20 cellular contexts compared by ENCODE assay signal in the genomic region with DNA sequence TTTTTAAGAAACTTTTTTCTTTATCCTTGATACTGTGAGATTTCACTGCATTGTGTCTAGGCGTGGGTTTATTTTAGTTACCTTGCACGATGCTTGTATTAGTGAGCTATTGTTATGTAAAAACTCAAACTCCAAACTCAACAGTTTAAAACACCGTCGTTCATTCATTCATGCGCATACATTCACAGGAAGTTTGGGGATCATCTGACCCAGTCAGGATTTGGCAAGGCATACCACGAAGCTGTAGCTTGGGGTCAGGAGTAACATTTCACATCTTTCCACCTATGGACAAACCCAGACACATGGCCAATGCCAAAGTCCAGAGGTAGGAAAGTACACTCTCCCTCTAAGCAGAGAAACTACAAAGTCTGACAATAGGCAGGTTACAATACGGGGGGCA.
"Had no signal": no experiment of that assay in that cellular context is flagged by ENCODE, and none has a peak within 500 bp of the region (broad histone marks: within the 10 kb centered on the region; RNA-seq: fewer than 3 reads in every experiment).

No MANE protein-coding gene starts in this region.

- H3K36me3 ChIP-seq: esophagus squamous epithelium, gastroesophageal sphincter, left ventricle myocardium inferior, neutrophil, sigmoid colon, tibial nerve had no signal

- H3K9me3 ChIP-seq: esophagus squamous epithelium, gastroesophageal sphincter, left ventricle myocardium inferior, neutrophil, sigmoid colon, testis, tibial nerve had no signal

- H3K27ac Mint-ChIP-seq: effector memory CD8-positive, alpha-beta T cell; naive thymus-derived CD4-positive, alpha-beta T cell; nephron progenitor cell; stimulated activated naive B cell treated with anti-CD40 and anti-IgM and Interleukin-4, amounts not matched to agents 10 μg/mL and 1 μg/mL and 100 μg/mL, for 72 hours had no signal

- H3K36me3 Mint-ChIP-seq: naive thymus-derived CD4-positive, alpha-beta T cell; stimulated activated naive B cell treated with anti-CD40 and anti-IgM and Interleukin-4, amounts not matched to agents 10 μg/mL and 1 μg/mL and 100 μg/mL, for 72 hours had no signal

- H3K27ac ChIP-seq: esophagus squamous epithelium, gastroesophageal sphincter, left ventricle myocardium inferior, neutrophil, sigmoid colon, skin epidermis, testis, tibial nerve had no signal

- H3K4me3 Mint-ChIP-seq: effector memory CD8-positive, alpha-beta T cell; naive thymus-derived CD4-positive, alpha-beta T cell; nephron progenitor cell; stimulated activated naive B cell treated with anti-CD40 and anti-IgM and Interleukin-4, amounts not matched to agents 10 μg/mL and 1 μg/mL and 100 μg/mL, for 72 hours; stimulated activated naive CD8-positive, alpha-beta T cell treated with anti-CD3 and anti-CD28 coated beads, Interleukin-15, amount 100 ng/mL, for 72 hours had no signal

- ATAC-seq: effector memory CD8-positive, alpha-beta T cell; gastroesophageal sphincter; left cardiac atrium; naive thymus-derived CD4-positive, alpha-beta T cell; stimulated activated naive B cell treated with anti-CD40 and anti-IgM and Interleukin-4, amounts not matched to agents 10 μg/mL and 1 μg/mL and 100 μg/mL, for 72 hours; stimulated activated naive CD8-positive, alpha-beta T cell treated with anti-CD3 and anti-CD28 coated beads, Interleukin-15, amount 100 ng/mL, for 72 hours had no signal

- H3K9me3 Mint-ChIP-seq: nephron progenitor cell had no signal

- H3K27me3 Mint-ChIP-seq: effector memory CD8-positive, alpha-beta T cell; naive thymus-derived CD4-positive, alpha-beta T cell; stimulated activated naive B cell treated with anti-CD40 and anti-IgM and Interleukin-4, amounts not matched to agents 10 μg/mL and 1 μg/mL and 100 μg/mL, for 72 hours; stimulated activated naive CD8-positive, alpha-beta T cell treated with anti-CD3 and anti-CD28 coated beads, Interleukin-15, amount 100 ng/mL, for 72 hours had no signal

- H3K4me3 ChIP-seq: esophagus squamous epithelium, gastroesophageal sphincter, left ventricle myocardium inferior, lung, sigmoid colon, skin epidermis, testis, tibial nerve had no signal

- DNase-seq: effector memory CD8-positive, alpha-beta T cell; esophagus squamous epithelium; foreskin fibroblast; kidney; left cardiac atrium; left ventricle myocardium inferior; mesenchymal stem cell; naive thymus-derived CD4-positive, alpha-beta T cell; nephron progenitor cell; sigmoid colon; stimulated activated CD4-positive, alpha-beta T cell treated with anti-CD3 and anti-CD28 coated beads, Interleukin-2, amount 100 ng/mL, for 24 hours; stimulated activated CD4-positive, alpha-beta T cell treated with anti-CD3 and anti-CD28 coated beads, Interleukin-4, amount 100 ng/mL, for 4 hours; stimulated activated naive B cell treated with anti-CD40 and anti-IgM and Interleukin-4, amounts not matched to agents 10 μg/mL and 1 μg/mL and 100 μg/mL, for 72 hours; stimulated activated naive CD8-positive, alpha-beta T cell treated with anti-CD3 and anti-CD28 coated beads, Interleukin-15, amount 100 ng/mL, for 72 hours; testis had no signal

- H3K4me1 ChIP-seq: esophagus squamous epithelium, gastroesophageal sphincter, left ventricle myocardium inferior, sigmoid colon, testis, tibial nerve had no signal

- H3K27me3 ChIP-seq: esophagus squamous epithelium, gastroesophageal sphincter, neutrophil, sigmoid colon, testis, tibial nerve had no signal

- H3K4me1 Mint-ChIP-seq: naive thymus-derived CD4-positive, alpha-beta T cell; nephron progenitor cell; stimulated activated naive B cell treated with anti-CD40 and anti-IgM and Interleukin-4, amounts not matched to agents 10 μg/mL and 1 μg/mL and 100 μg/mL, for 72 hours; stimulated activated naive CD8-positive, alpha-beta T cell treated with anti-CD3 and anti-CD28 coated beads, Interleukin-15, amount 100 ng/mL, for 72 hours had no signal
